ENCODE assay signal across 1 cellular context in the genomic region with DNA sequence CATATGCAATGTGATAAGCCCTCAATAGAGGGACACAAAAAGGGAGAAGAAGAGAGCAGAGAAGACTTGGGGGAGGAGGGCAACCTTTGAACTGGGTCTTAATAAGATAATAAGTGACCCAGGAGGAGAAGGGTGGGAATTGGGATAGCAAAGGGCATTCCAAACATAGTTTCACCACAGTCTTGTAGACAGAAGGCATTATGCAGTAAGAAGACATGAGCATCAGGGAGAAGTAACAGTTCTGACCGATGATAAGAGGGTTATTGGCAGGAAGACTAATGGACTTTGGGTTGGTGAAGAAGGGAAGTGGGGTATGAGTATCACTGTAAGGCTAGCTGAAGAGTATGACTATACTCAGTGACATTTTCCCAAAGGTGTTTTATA.
TF ChIP-seq lines count a peak whose summit lies in the region.

No MANE protein-coding gene starts in this region.

TF ChIP-seq in GM23338, 12 proteins besides CTCF, POLR2A, EP300 and RAD21 (continued from another document):
- TF ChIP-seq, protein P1, sequence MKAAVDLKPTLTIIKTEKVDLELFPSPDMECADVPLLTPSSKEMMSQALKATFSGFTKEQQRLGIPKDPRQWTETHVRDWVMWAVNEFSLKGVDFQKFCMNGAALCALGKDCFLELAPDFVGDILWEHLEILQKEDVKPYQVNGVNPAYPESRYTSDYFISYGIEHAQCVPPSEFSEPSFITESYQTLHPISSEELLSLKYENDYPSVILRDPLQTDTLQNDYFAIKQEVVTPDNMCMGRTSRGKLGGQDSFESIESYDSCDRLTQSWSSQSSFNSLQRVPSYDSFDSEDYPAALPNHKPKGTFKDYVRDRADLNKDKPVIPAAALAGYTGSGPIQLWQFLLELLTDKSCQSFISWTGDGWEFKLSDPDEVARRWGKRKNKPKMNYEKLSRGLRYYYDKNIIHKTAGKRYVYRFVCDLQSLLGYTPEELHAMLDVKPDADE (IDR thresholded peaks at IDR 0.05), result no peak
- no peak for TF ChIP-seq ZNF114 (CRISPR knock-in tag; IDR thresholded peaks at IDR 0.05)
- no peak for TF ChIP-seq EZH2phosphoT487 (IDR thresholded peaks at IDR 0.05; ENCODE audit: unreplicated experiment)
- TF ChIP-seq ZNF462 (CRISPR knock-in tag; IDR thresholded peaks at IDR 0.05), result no peak
- TF ChIP-seq POLR2AphosphoS5 (IDR thresholded peaks at IDR 0.05; ENCODE audit: low read depth), result no peak
- no peak for TF ChIP-seq CREB1 (CRISPR knock-in tag; IDR thresholded peaks at IDR 0.05; ENCODE audit: low read depth)
- TF ChIP-seq REST (IDR thresholded peaks at IDR 0.05; ENCODE audit: unreplicated experiment), result no peak
- TF ChIP-seq ZNF331 (CRISPR knock-in tag; IDR thresholded peaks at IDR 0.05; ENCODE audit: low read depth), result no peak
- TF ChIP-seq STAT1 (IDR thresholded peaks at IDR 0.05; ENCODE audit: unreplicated experiment), result no peak
- TF ChIP-seq NANOG (IDR thresholded peaks at IDR 0.05; ENCODE audit: borderline replicate concordance), result no peak
